In the genomic region with DNA sequence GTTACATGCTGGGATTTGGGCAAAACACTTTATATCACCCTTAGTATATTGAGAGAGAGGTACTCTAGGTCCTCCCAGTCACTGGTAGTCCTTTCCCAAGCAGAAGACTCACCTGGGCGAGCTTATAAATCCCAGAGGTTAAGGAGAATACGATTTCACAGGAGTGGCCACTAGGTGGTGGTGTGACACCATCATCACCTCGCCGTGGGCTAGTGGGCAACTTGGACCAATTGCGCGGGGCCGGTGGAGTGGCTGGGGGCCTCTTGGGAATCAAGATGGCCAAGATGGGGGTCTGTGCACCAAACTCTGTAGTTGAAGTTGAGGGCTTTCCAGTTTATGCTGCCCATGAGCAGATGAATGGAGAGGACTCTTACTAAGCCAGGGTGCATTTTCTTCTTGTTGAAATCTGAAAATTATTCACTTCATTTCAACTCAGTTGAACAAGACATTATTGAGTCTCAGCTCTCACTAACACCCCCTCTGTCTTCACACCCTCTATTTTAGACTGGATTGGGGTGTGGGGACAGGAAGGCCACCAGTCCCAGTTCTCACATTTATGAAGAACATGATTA, we compare ENCODE assay signal across 9 cellular contexts. TPM values are rescaled to one million over a fixed set of nuclear protein-coding genes. Genes with fewer than 3 reads are reported as not detected.
DNase-seq lines count a peak whose midpoint lies in the region; ATAC-seq, FAIRE-seq and TF ChIP-seq lines count a peak whose summit lies in the region.
"Had no signal": no experiment of that assay in that cellular context is flagged by ENCODE, and none has a peak within 500 bp of the region (broad histone marks: within the 10 kb centered on the region; RNA-seq: fewer than 3 reads in every experiment).

No MANE protein-coding gene starts in this region.

- WGBS in H1 (ENCODE audit: extremely low coverage in 1 of 2, insufficient coverage in 1 of 2, insufficient read length in 1 of 2, insufficient replicate concordance in 2 of 2, low coverage in 1 of 2, low lambda C conversion rate in 2 of 2, missing lambda C conversion rate in 1 of 2), 2 experiments, result 21% methylated on average over 7 of the region's 7 CpGs; no CpG with 5 or more reads in 1 of the 2 experiments

- TF ChIP-seq CTCF in H1 (IDR thresholded peaks at IDR 0.05; ENCODE audit: control extremely low read depth in 1 of 3, insufficient read depth in 1 of 3, low read depth in 1 of 3, low read length in 3 of 3), result peak; percentile 74 to 83 (median 75)
- peak; percentile 81 for TF ChIP-seq CTCF in mesothelial cell of epicardium (IDR thresholded peaks at IDR 0.05; ENCODE audit: unreplicated experiment)

- no peaks in the 10 kb centered on the region for H3K79me2 ChIP-seq in H1 (ENCODE audit: control insufficient read depth in 1 of 2, insufficient read depth in 2 of 2, low read length in 2 of 2)

- H3K27ac Mint-ChIP-seq in mesothelial cell of epicardium, result no peak overlapping the region

- H4K91ac ChIP-seq in H1 (replicated peaks; ENCODE audit: insufficient read length, low read length), result no peak overlapping the region

- no peak overlapping the region for H3K4me3 Mint-ChIP-seq in mesothelial cell of epicardium

- no peak overlapping the region for H3K4me3 ChIP-seq in SJCRH30
- H3K4me3 ChIP-seq in H1 (ENCODE audit: extremely low read depth in 1 of 4, insufficient read depth in 2 of 4, low read depth in 3 of 4, low read length in 4 of 4), result no peak overlapping the region

- H3K9me3 ChIP-seq in SJCRH30 (replicated peaks) (no peaks in the 10 kb centered on the region), H1 (ENCODE audit: insufficient read depth in 2 of 2, low read depth in 1 of 2, low read length in 1 of 2) (0 out of 4 replicates have a peak, but pooled peaks cover 0 to 2% of the 10 kb centered on the region in 2 experiments)

- no peaks in the 10 kb centered on the region for H3K4me1 Mint-ChIP-seq in mesothelial cell of epicardium

- no peak overlapping the region for H2AFZ ChIP-seq in H1 (ENCODE audit: low read length)

- no peaks in the 10 kb centered on the region for H3K36me3 ChIP-seq in SJCRH30
- no peaks in the 10 kb centered on the region for H3K36me3 ChIP-seq in H1 (ENCODE audit: control insufficient read depth in 2 of 4, insufficient read depth in 4 of 4, low read length in 3 of 4)

- CTCF ChIA-PET in HEK293T (lab: Yijun Ruan, JAX) (interaction anchor here (0.6 to 3.7 kb wide), 6 partner anchors 13 to 269 kb away, joined by 3 to 19 read pairs (median 4); no protein-coding TSS in a partner anchor), H1 (lab: Charles Lee; ENCODE audit: partially characterized antibody) (interaction anchor here (0.5 to 13.9 kb wide), 66 partner anchors 9 to 1818 kb away, joined by 3 to 353 read pairs (median 4); a partner anchor contains a TSS)

- no peak for TF ChIP-seq EP300 in H1 (IDR thresholded peaks at IDR 0.05; ENCODE audit: borderline replicate concordance in 1 of 2, low read depth in 2 of 2, low read length in 2 of 2)

- H3K9ac ChIP-seq in H1 (replicated peaks in 1 of 4; ENCODE audit: extremely low read depth in 1 of 4, low read depth in 3 of 4, low read length in 3 of 4), result no peak overlapping the region

- H3K4me2 ChIP-seq in H1 (ENCODE audit: insufficient read depth in 1 of 2, low read depth in 2 of 2, low read length in 2 of 2), result no peak overlapping the region

- H2AK5ac ChIP-seq in H1 (ENCODE audit: low read depth, low read length), result no peak overlapping the region

- H3K18ac ChIP-seq in H1 (ENCODE audit: extremely low read depth, low read length), result no peak overlapping the region

- no peak overlapping the region for H3K14ac ChIP-seq in H1 (ENCODE audit: insufficient read length)

- no peak overlapping the region for H2BK12ac ChIP-seq in H1 (ENCODE audit: low read depth, low read length)

- no peaks in the 10 kb centered on the region for H3K36me3 Mint-ChIP-seq in mesothelial cell of epicardium

- peak; percentile 62 for DNase-seq in D341Med (ENCODE audit: low spot score)
- peak; percentile 61 for DNase-seq in HEK293T (ENCODE audit: extremely low spot score)
- DNase-seq in SJCRH30, result peak; percentile 15 to 45
- peak in 1 of 2 experiments; percentile 88 for DNase-seq in H1 (ENCODE audit: low read depth in 1 of 2, low spot score in 2 of 2)
- DNase-seq in mesothelial cell of epicardium (ENCODE audit: low spot score in 2 of 2, unreplicated experiment in 2 of 2), result peak in 1 of 2 experiments; percentile 41
- DNase-seq in cortex of kidney (lab: John Stamatoyannopoulos, UW), result no peak
- no peak for DNase-seq in DMS153 (lab: John Stamatoyannopoulos, UW)

- H3K9me3 Mint-ChIP-seq in mesothelial cell of epicardium, result no peaks in the 10 kb centered on the region

- TF ChIP-seq POLR2A in H1 (IDR thresholded peaks at IDR 0.05; ENCODE audit: control extremely low read depth in 1 of 2, low read depth in 2 of 2, low read length in 2 of 2), result no peak

- no peaks in the 10 kb centered on the region for H3K79me1 ChIP-seq in H1 (ENCODE audit: low read depth, low read length)

- no peaks in the 10 kb centered on the region for H3K4me1 ChIP-seq in SJCRH30
- H3K4me1 ChIP-seq in H1 (replicated peaks in 1 of 4; ENCODE audit: control insufficient read depth in 3 of 4, insufficient read depth in 4 of 4, low read length in 3 of 4), result no peaks in the 10 kb centered on the region

- peaks cover 0 to 2% of the 10 kb centered on the region in 2 experiments for H4K20me1 ChIP-seq in H1 (replicated peaks in 1 of 2; ENCODE audit: control insufficient read depth in 1 of 2, insufficient read depth in 2 of 2, low read length in 2 of 2)

- peaks cover 45% of the 10 kb centered on the region for H3K27me3 Mint-ChIP-seq in mesothelial cell of epicardium (ENCODE audit: low read depth)

- H3K27me3 ChIP-seq in SJCRH30, result no peaks in the 10 kb centered on the region
- H3K27me3 ChIP-seq in H1 (replicated peaks in 1 of 4; ENCODE audit: control insufficient read depth in 3 of 4, extremely low read depth in 1 of 4, insufficient read depth in 3 of 4, low read length in 3 of 4), result no peaks in the 10 kb centered on the region

- peak; percentile 83 for FAIRE-seq in H1 (lab: Jason Lieb, UNC)

- POLR2A ChIA-PET in HEK293T (lab: Yijun Ruan, JAX), result no interaction called here
- POLR2A ChIA-PET in H1 (lab: Charles Lee; ENCODE audit: partially characterized antibody), result interaction anchor here (0.9 kb wide), 1 partner anchor 86 kb away, joined by 3 read pairs; no protein-coding TSS in a partner anchor

- H3K23me2 ChIP-seq in H1 (ENCODE audit: low read depth, low read length), result no peaks in the 10 kb centered on the region

- H2BK5ac ChIP-seq in H1 (ENCODE audit: low read depth, low read length), result no peak overlapping the region

- no peak overlapping the region for H3K4ac ChIP-seq in H1 (replicated peaks; ENCODE audit: insufficient read length, low read depth, low read length)

- H3K27ac ChIP-seq in SJCRH30 (no peak overlapping the region), H1 (ENCODE audit: low read depth, low read length) (no peak overlapping the region)

- peak; percentile 91 to 96 for TF ChIP-seq RAD21 in H1 (IDR thresholded peaks at IDR 0.05 in 1 of 2, conservative IDR thresholded peaks at IDR 0.05 in 1 of 2; ENCODE audit: low read depth in 2 of 2, low read length in 2 of 2)

- H2BK15ac ChIP-seq in H1 (ENCODE audit: low read length), result no peak overlapping the region

- no peak overlapping the region for H2BK20ac ChIP-seq in H1 (ENCODE audit: low read length)

- H3K23ac ChIP-seq in H1 (ENCODE audit: insufficient read length), result no peak overlapping the region

- no peak overlapping the region for H4K5ac ChIP-seq in H1 (ENCODE audit: insufficient read length, low read depth, low read length)

- H3K56ac ChIP-seq in H1 (replicated peaks; ENCODE audit: insufficient read length, low read depth, low read length), result no peak overlapping the region

- no peak overlapping the region for H4K8ac ChIP-seq in H1 (ENCODE audit: extremely low read depth, insufficient read depth, low read length)

- no peak for ATAC-seq in HG03521 (IDR thresholded peaks at IDR 0.05; ENCODE audit: unreplicated experiment)

- H2BK120ac ChIP-seq in H1 (replicated peaks; ENCODE audit: low read depth, low read length), result no peak overlapping the region

TF ChIP-seq in HEK293T, 16 proteins besides CTCF, POLR2A, EP300 and RAD21 (continues in another document):
- TF ChIP-seq, protein P1, sequence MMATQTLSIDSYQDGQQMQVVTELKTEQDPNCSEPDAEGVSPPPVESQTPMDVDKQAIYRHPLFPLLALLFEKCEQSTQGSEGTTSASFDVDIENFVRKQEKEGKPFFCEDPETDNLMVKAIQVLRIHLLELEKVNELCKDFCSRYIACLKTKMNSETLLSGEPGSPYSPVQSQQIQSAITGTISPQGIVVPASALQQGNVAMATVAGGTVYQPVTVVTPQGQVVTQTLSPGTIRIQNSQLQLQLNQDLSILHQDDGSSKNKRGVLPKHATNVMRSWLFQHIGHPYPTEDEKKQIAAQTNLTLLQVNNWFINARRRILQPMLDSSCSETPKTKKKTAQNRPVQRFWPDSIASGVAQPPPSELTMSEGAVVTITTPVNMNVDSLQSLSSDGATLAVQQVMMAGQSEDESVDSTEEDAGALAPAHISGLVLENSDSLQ (IDR thresholded peaks at IDR 0.05), result no peak
- TF ChIP-seq ZNF384 (IDR thresholded peaks at IDR 0.05) (no peak), L3MBTL2 (conservative IDR thresholded peaks at IDR 0.05) (no peak), SUZ12 (IDR thresholded peaks at IDR 0.05) (no peak), HDGF (IDR thresholded peaks at IDR 0.05; ENCODE audit: borderline replicate concordance) (no peak)

TF ChIP-seq in H1, 55 proteins besides CTCF, POLR2A, EP300 and RAD21:
- TF ChIP-seq BACH1 (IDR thresholded peaks at IDR 0.05; ENCODE audit: low read length) (peak; percentile 28; the same call in 1 of the 2 replicates), YY1 (IDR thresholded peaks at IDR 0.05; ENCODE audit: low read depth, low read length) (0 out of 2 replicates have a peak, but pooled peaks have one; percentile 39), KDM5A (IDR thresholded peaks at IDR 0.05; ENCODE audit: low read length) (no peak)

RNA-seq across cellular contexts. Expression of a gene that starts 38.2 kb away (rescaled TPM):
- not detected in 2 replicates for total RNA-seq in SJCRH30 (2014; rRNA removed; shearing (Covaris generic))
- not detected in 2 replicates for total RNA-seq in H1 (2021; fragmentation: NEBNext Ultra II Directional; extraction: Animal tissue kit (Norgen Biotek cat#: 25700))
- polyA plus RNA-seq in H1 (2011; rRNA removed), result 0.03 TPM in 1 of 2 replicates, not detected in the other
- polyA plus RNA-seq in H1 (2011; cell fraction: cytosol; rRNA removed), result not detected
- not detected for polyA plus RNA-seq in H1 (2011; cell fraction: nucleus; rRNA removed)
- not detected in 4 replicates for polyA plus RNA-seq in H1 (2012, experiment 1 of 2)
- polyA plus RNA-seq in H1 (2012, experiment 2 of 2), result not detected
- polyA plus RNA-seq in H1 (2013, experiment 1 of 2), result not detected
- polyA plus RNA-seq in H1 (2013, experiment 2 of 2), result not detected
- polyA minus RNA-seq in H1 (2011; rRNA and poly(A)+ RNA removed), result 0.05 TPM in 1 of 2 replicates, not detected in the other
- not detected for polyA minus RNA-seq in H1 (2011; cell fraction: cytosol; rRNA and poly(A)+ RNA removed)
- polyA minus RNA-seq in H1 (2011; cell fraction: nucleus; rRNA and poly(A)+ RNA removed), result not detected
- not detected in 3 replicates for total RNA-seq in mesothelial cell of epicardium
- total RNA-seq: T-helper 2 cell treated with Interferon-gamma antibody and Interleukin-4, amounts not matched to agents 100 ng/mL and 5 ng/mL, for 36 hours had no signal

Comparison
In these comparisons a context has a peak if more than half of its experiments do, and no peak if none do; other contexts are left out.
1. DNase-seq: peak in D341Med (single experiment), HEK293T (single experiment) and SJCRH30 (2 of 2); none in cortex of kidney (single experiment) and DMS153 (single experiment).